Comparison of ENCODE assay signal across 19 cellular contexts in the genomic region with DNA sequence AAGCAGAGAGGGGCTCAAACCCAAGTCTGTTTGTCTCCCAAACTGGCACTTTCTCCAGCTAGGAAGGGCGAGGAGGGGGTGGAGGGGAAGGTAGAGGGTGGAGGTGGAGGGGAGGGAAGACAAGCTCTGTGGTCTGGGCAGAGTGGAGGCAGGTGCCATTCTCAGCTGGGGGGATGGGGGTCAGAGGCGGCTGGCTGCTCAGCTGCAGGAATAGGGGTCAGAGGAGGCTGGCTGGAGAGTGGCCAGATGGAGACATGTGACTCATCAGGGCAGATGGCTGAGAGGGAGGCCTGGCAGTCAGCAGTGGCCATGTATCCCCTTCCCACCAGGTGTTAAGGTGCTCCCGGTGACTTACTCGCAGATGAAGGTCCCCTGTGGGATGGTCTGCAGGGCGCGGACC. TPM values are rescaled to one million over a fixed set of nuclear protein-coding genes. Genes with fewer than 3 reads are reported as not detected.
DNase-seq lines count a peak whose midpoint lies in the region; ATAC-seq and TF ChIP-seq lines count a peak whose summit lies in the region.
"Had no signal": no experiment of that assay in that cellular context is flagged by ENCODE, and none has a peak within 500 bp of the region (broad histone marks: within the 10 kb centered on the region; RNA-seq: fewer than 3 reads in every experiment).

No MANE protein-coding gene starts in this region.

- intact Hi-C loops in posterior cingulate gyrus (cut with DNase I): no loop called here

- H3K9me3 ChIP-seq in WERI-Rb-1 (ENCODE audit: severe bottlenecking): no peaks in the 10 kb centered on the region
- H3K9me3 ChIP-seq: heart left ventricle, pancreas had no signal

- H3K4me3 ChIP-seq in WERI-Rb-1 (ENCODE audit: low read depth, low read length): no peak overlapping the region
- H3K4me3 ChIP-seq: heart left ventricle, pancreas, smooth muscle cell had no signal

- no peaks in the 10 kb centered on the region for H3K27me3 ChIP-seq in WERI-Rb-1 (ENCODE audit: insufficient read depth, low read depth, severe bottlenecking)
- H3K27me3 ChIP-seq: heart left ventricle, pancreas had no signal

- H3K27ac ChIP-seq in WERI-Rb-1: peak overlapping the region; percentile 84
- H3K27ac ChIP-seq: epithelial cell of prostate, heart left ventricle, HL-60, pancreas had no signal

- peaks cover 84% of the 10 kb centered on the region for H3K36me3 ChIP-seq in WERI-Rb-1

- TF ChIP-seq CTCF in WERI-Rb-1 (IDR thresholded peaks at IDR 0.05; ENCODE audit: low read depth, low read length): no peak

- DNase-seq in DMS 273 (lab: John Stamatoyannopoulos, UW; ENCODE audit: unreplicated experiment) (peak; percentile 79), HT1080 (ENCODE audit: low read depth) (peak; percentile 35), WERI-Rb-1 (peak; percentile 95), kidney tubule cell (ENCODE audit: low spot score) (peak; percentile 57), posterior cingulate gyrus (no peak)
- DNase-seq in activated T-cell treated with anti-CD3 and anti-CD28 coated beads, Interleukin-2, amount 50 U/mL, for 48 hours: no peak
- DNase-seq: activated CD4-positive, alpha-beta memory T cell treated with anti-CD3 and anti-CD28 coated beads for 36 hours; GDM1; heart left ventricle; Kasumi-1; left cardiac atrium; NCI-H1930; stimulated activated naive CD4-positive, alpha-beta T cell had no signal

- ATAC-seq in GM18502 (IDR thresholded peaks at IDR 0.05; ENCODE audit: poor library complexity, unreplicated experiment): no peak
- ATAC-seq: pancreas had no signal

RNA-seq across cellular contexts. Expression of a gene that starts 3.5 kb away (rescaled TPM):
- 0.45 TPM in 1 of 2 replicates, not detected in the other for total RNA-seq in HT1080 (2014; rRNA removed; shearing (Covaris generic))
- polyA plus RNA-seq in HT1080 (2015; cell fraction: cytosol; rRNA removed): 0.06 TPM in 2 replicates
- 0.07 TPM in 1 of 2 replicates, not detected in the other for polyA plus RNA-seq in HT1080 (2015; cell fraction: nucleus; rRNA removed)
- total RNA-seq: heart left ventricle, left cardiac atrium, SK-MEL-5 had no signal

RNA-seq across cellular contexts. Expression of a gene that starts 15.2 kb away (rescaled TPM):
- 56.7 and 57.5 TPM in 2 replicates for total RNA-seq in HT1080 (2014; rRNA removed; shearing (Covaris generic))
- 32.2 and 34.3 TPM in 2 replicates for polyA plus RNA-seq in HT1080 (2015; cell fraction: cytosol; rRNA removed)
- polyA plus RNA-seq in HT1080 (2015; cell fraction: nucleus; rRNA removed): 72.8 and 79.2 TPM in 2 replicates

RNA-seq across cellular contexts. Expression of a gene that starts 19.5 kb away (rescaled TPM):
- 10.8 and 15.1 TPM in 2 replicates for total RNA-seq in HT1080 (2014; rRNA removed; shearing (Covaris generic))
- polyA plus RNA-seq in HT1080 (2015; cell fraction: cytosol; rRNA removed): 13.1 and 13.2 TPM in 2 replicates
- polyA plus RNA-seq in HT1080 (2015; cell fraction: nucleus; rRNA removed): 10.5 and 12.9 TPM in 2 replicates
- polyA plus RNA-seq: smooth muscle cell had no signal

RNA-seq across cellular contexts. Expression of a gene that starts 19.7 kb away (rescaled TPM):
- total RNA-seq in HT1080 (2014; rRNA removed; shearing (Covaris generic)): 46.3 and 49.5 TPM in 2 replicates
- polyA plus RNA-seq in HT1080 (2015; cell fraction: cytosol; rRNA removed): 27.8 and 31.6 TPM in 2 replicates
- polyA plus RNA-seq in HT1080 (2015; cell fraction: nucleus; rRNA removed): 31.4 and 36.3 TPM in 2 replicates

RNA-seq across cellular contexts. Expression of a gene that starts 45.2 kb away (rescaled TPM):
- 0.13 TPM in 1 of 2 replicates, not detected in the other for total RNA-seq in HT1080 (2014; rRNA removed; shearing (Covaris generic))
- polyA plus RNA-seq in HT1080 (2015; cell fraction: cytosol; rRNA removed): 0.25 TPM in 1 of 2 replicates, not detected in the other
- 0.41 and 0.56 TPM in 2 replicates for polyA plus RNA-seq in HT1080 (2015; cell fraction: nucleus; rRNA removed)
- total RNA-seq: smooth muscle cell had no signal

Comparison
In these comparisons a context has a peak if more than half of its experiments do, and no peak if none do; other contexts are left out.
1. DNase-seq: peak in DMS 273 (single experiment), HT1080 (single experiment), WERI-Rb-1 (single experiment) and kidney tubule cell (single experiment); none in activated T-cell treated with anti-CD3 and anti-CD28 coated beads, Interleukin-2, amount 50 U/mL, for 48 hours (0 of 2) and posterior cingulate gyrus (0 of 10).